1 cellular context compared by ENCODE assay signal in genomic region chr2:223758131-223758840, GRCh38.
TF ChIP-seq lines count a peak whose summit lies in the region.

No MANE protein-coding gene starts in this region.

TF ChIP-seq in A549, 52 proteins besides CTCF, POLR2A, EP300 and RAD21 (continued from another document):
- no peak for TF ChIP-seq ATOH8 (CRISPR knock-in tag; IDR thresholded peaks at IDR 0.05; ENCODE audit: low read depth)
- TF ChIP-seq RCOR1 (IDR thresholded peaks at IDR 0.05; ENCODE audit: low read depth, low read length): no peak
- TF ChIP-seq CHD2 (IDR thresholded peaks at IDR 0.05; ENCODE audit: low read length, partially characterized antibody): no peak
- no peak for TF ChIP-seq RNF2 (IDR thresholded peaks at IDR 0.05; ENCODE audit: borderline replicate concordance, low read depth)
- no peak for TF ChIP-seq CBX8 (IDR thresholded peaks at IDR 0.05)
- TF ChIP-seq MAX (IDR thresholded peaks at IDR 0.05): no peak
- TF ChIP-seq NPAS2 (CRISPR knock-in tag; IDR thresholded peaks at IDR 0.05; ENCODE audit: borderline replicate concordance): no peak
- TF ChIP-seq ESRRA (IDR thresholded peaks at IDR 0.05; ENCODE audit: borderline replicate concordance, low read length): no peak
